12 cellular contexts compared by ENCODE assay signal in genomic region chr7:2572101-2572842, GRCh38. TPM values are rescaled to one million over a fixed set of nuclear protein-coding genes. Genes with fewer than 3 reads are reported as not detected.
DNase-seq lines count a peak whose midpoint lies in the region; ATAC-seq, FAIRE-seq and TF ChIP-seq lines count a peak whose summit lies in the region.
"Had no signal": no experiment of that assay in that cellular context is flagged by ENCODE, and none has a peak within 500 bp of the region (broad histone marks: within the 10 kb centered on the region; RNA-seq: fewer than 3 reads in every experiment).

No MANE protein-coding gene starts in this region.

- H2BK120ac ChIP-seq in mesenchymal stem cell (ENCODE audit: low read depth, low read length), result no peak overlapping the region

- H3K27me3 Mint-ChIP-seq in HFFc6 (ENCODE audit: insufficient read depth), result no peaks in the 10 kb centered on the region; the same call in 1 of the 2 replicates
- H3K27me3 Mint-ChIP-seq: effector memory CD8-positive, alpha-beta T cell; natural killer cell treated with Interleukin-12 subunit alpha and Interleukin-12 subunit beta and Interleukin-15 and Interleukin-18, amount 100 ng/mL, for 72 hours had no signal

- 58% methylated on average over 20 of the region's 22 CpGs for WGBS in K562 (ENCODE audit: insufficient coverage, low coverage, missing lambda C conversion rate)
- WGBS in mesenchymal stem cell, result 71% methylated on average over 19 of the region's 22 CpGs

- ATAC-seq in K562, result peak; percentile 56
- ATAC-seq in HG03442 (IDR thresholded peaks at IDR 0.05; ENCODE audit: unreplicated experiment), result no peak
- no peak for ATAC-seq in upper lobe of right lung
- ATAC-seq: effector memory CD8-positive, alpha-beta T cell; natural killer cell treated with Interleukin-12 subunit alpha and Interleukin-12 subunit beta and Interleukin-15 and Interleukin-18, amount 100 ng/mL, for 72 hours had no signal

- H3K9me3 Mint-ChIP-seq in HFFc6, result no peaks in the 10 kb centered on the region
- H3K9me3 Mint-ChIP-seq: effector memory CD8-positive, alpha-beta T cell; natural killer cell treated with Interleukin-12 subunit alpha and Interleukin-12 subunit beta and Interleukin-15 and Interleukin-18, amount 100 ng/mL, for 72 hours had no signal

- no peak overlapping the region for H2BK15ac ChIP-seq in mesenchymal stem cell (ENCODE audit: low read depth, poor library complexity, severe bottlenecking)

- peak overlapping the region; percentile 48; the same call in 1 of the 2 replicates for H3K27ac Mint-ChIP-seq in HFFc6
- H3K27ac Mint-ChIP-seq: effector memory CD8-positive, alpha-beta T cell; natural killer cell treated with Interleukin-12 subunit alpha and Interleukin-12 subunit beta and Interleukin-15 and Interleukin-18, amount 100 ng/mL, for 72 hours had no signal

- peak; percentile 87 for FAIRE-seq in K562 (lab: Jason Lieb, UNC)
- FAIRE-seq: TTC549 had no signal

- peaks cover 0 to 47% (median 3%) of the 10 kb centered on the region in 11 experiments; a peak in 10 of 22 replicates for H4K20me1 ChIP-seq in BLaER1 treated with 17β-estradiol and CSF1 and Interleukin-3, amounts not matched to agents 10 nM and 100 nM
- H4K20me1 ChIP-seq in K562 (replicated peaks; ENCODE audit: control insufficient read depth, insufficient read depth, low read length), result peaks cover 7% of the 10 kb centered on the region; the same call in 1 of the 2 replicates

- peak overlapping the region; percentile 82 for H4K8ac ChIP-seq in mesenchymal stem cell (ENCODE audit: low read length)

- H3K36me3 Mint-ChIP-seq in HFFc6 (ENCODE audit: low read depth), result peaks cover 16% of the 10 kb centered on the region
- H3K36me3 Mint-ChIP-seq: natural killer cell treated with Interleukin-12 subunit alpha and Interleukin-12 subunit beta and Interleukin-15 and Interleukin-18, amount 100 ng/mL, for 72 hours had no signal

- no peak overlapping the region for H4K91ac ChIP-seq in mesenchymal stem cell (ENCODE audit: low read length)

- no peak overlapping the region for H2BK12ac ChIP-seq in mesenchymal stem cell (ENCODE audit: low read length in 2 of 2)

- H3K14ac ChIP-seq in mesenchymal stem cell (ENCODE audit: low read length in 2 of 2), result no peak overlapping the region

- H3K4me1 ChIP-seq in BLaER1 treated with 17β-estradiol and CSF1 and Interleukin-3, amounts not matched to agents 10 nM and 100 nM, result peaks cover 43 to 86% (median 71%) of the 10 kb centered on the region in 10 experiments
- H3K4me1 ChIP-seq in K562 (replicated peaks in 1 of 2; ENCODE audit: control insufficient read depth in 2 of 2, insufficient read depth in 2 of 2, low read length in 2 of 2), result peaks cover 12 to 18% of the 10 kb centered on the region in 2 experiments; a peak in 4 of 5 replicates
- H3K4me1 ChIP-seq in mesenchymal stem cell (ENCODE audit: control insufficient read depth, insufficient read depth, low read depth, low read length), result peaks cover 16% of the 10 kb centered on the region
- H3K4me1 ChIP-seq in upper lobe of right lung, result peaks cover 7% of the 10 kb centered on the region

- intact Hi-C loops in K562 (cut with micrococcal nuclease) (no loop called here), upper lobe of right lung (cut with DNase I) (no loop called here)

- POLR2A ChIA-PET in K562 (lab: Yijun Ruan, JAX), result interaction anchor here (0.6 kb wide), 1 partner anchor 71 kb away, joined by 3 read pairs; no protein-coding TSS in a partner anchor
- POLR2A ChIA-PET in GM10248 (lab: Yijun Ruan, JAX), result no interaction called here

- no TSS peak for BruUV-seq in K562 (replicated peaks; lab: Mats Ljungman, UMichigan)

- TF ChIP-seq POLR2A in K562 (conservative IDR thresholded peaks at IDR 0.05), result no peak

- H3K79me1 ChIP-seq in mesenchymal stem cell (replicated peaks; ENCODE audit: low read length, poor library complexity, severe bottlenecking), result peaks cover 33% of the 10 kb centered on the region

- H3K4me2 ChIP-seq in BLaER1 treated with 17β-estradiol and CSF1 and Interleukin-3, amounts not matched to agents 10 nM and 100 nM, result peak overlapping the region in 10 of 11 experiments; percentile 9 to 97 (median 89); a peak in 20 of 22 replicates
- H3K4me2 ChIP-seq in K562 (ENCODE audit: insufficient read depth, low read length) (peak overlapping the region; percentile 31), mesenchymal stem cell (ENCODE audit: low read length, poor library complexity, severe bottlenecking) (peak overlapping the region; percentile 46)

- no peak overlapping the region for H3K27ac ChIP-seq in BLaER1 treated with 17β-estradiol and CSF1 and Interleukin-3, amounts not matched to agents 10 nM and 100 nM
- peak overlapping the region; percentile 31; the same call in 2 of the 3 replicates for H3K27ac ChIP-seq in K562 (ENCODE audit: extremely low read depth, low read depth, low read length)
- H3K27ac ChIP-seq in mesenchymal stem cell (ENCODE audit: low read length, poor library complexity, severe bottlenecking), result peak overlapping the region; percentile 13
- H3K27ac ChIP-seq in upper lobe of right lung, result no peak overlapping the region

- TF ChIP-seq RAD21 in K562 (CRISPR knock-in tag; conservative IDR thresholded peaks at IDR 0.05 in 1 of 2, IDR thresholded peaks at IDR 0.05 in 1 of 2), result no peak

- no peak overlapping the region for H3K23ac ChIP-seq in mesenchymal stem cell (ENCODE audit: low read length in 2 of 2)

- peaks cover 0 to 41% (median 0%) of the 10 kb centered on the region in 11 experiments; a peak in 5 of 22 replicates for H3K27me3 ChIP-seq in BLaER1 treated with 17β-estradiol and CSF1 and Interleukin-3, amounts not matched to agents 10 nM and 100 nM
- H3K27me3 ChIP-seq in K562 (ENCODE audit: control insufficient read depth in 2 of 2, insufficient read depth in 2 of 2, low read length in 2 of 2) (no peaks in the 10 kb centered on the region), mesenchymal stem cell (ENCODE audit: control insufficient read depth in 1 of 2, insufficient read depth in 1 of 2, low read length in 2 of 2) (no peaks in the 10 kb centered on the region), upper lobe of right lung (no peaks in the 10 kb centered on the region)

- no peak overlapping the region for H3K4ac ChIP-seq in mesenchymal stem cell (ENCODE audit: low read depth in 1 of 2, low read length in 2 of 2)

- in situ Hi-C loops in K562 (cut with MboI), result no loop called here

- CTCF ChIA-PET in K562 (lab: Yijun Ruan, JAX; ENCODE audit: low intra/inter-chr PET ratio) (no interaction called here), GM10248 (lab: Yijun Ruan, JAX) (interaction anchor here (1.2 kb wide), 1 partner anchor 12 kb away, joined by 4 read pairs; no protein-coding TSS in a partner anchor)

- H3K9me1 ChIP-seq in K562 (ENCODE audit: control insufficient read depth, insufficient read depth, low read length), result no peaks in the 10 kb centered on the region

- no peak for TF ChIP-seq CTCF in HFFc6 (IDR thresholded peaks at IDR 0.05)
- TF ChIP-seq CTCF in K562 (IDR thresholded peaks at IDR 0.05 in 2 of 3, conservative IDR thresholded peaks at IDR 0.05 in 1 of 3; ENCODE audit: insufficient read depth in 2 of 3, low read depth in 1 of 3, low read length in 3 of 3), result no peak
- no peak for TF ChIP-seq CTCF in GM10248 (IDR thresholded peaks at IDR 0.05; ENCODE audit: control extremely low read depth, extremely low read depth, low read depth, missing control alignments)
- TF ChIP-seq CTCF in upper lobe of right lung (IDR thresholded peaks at IDR 0.05), result no peak

- H3K18ac ChIP-seq in mesenchymal stem cell (ENCODE audit: low read depth in 1 of 2, low read length in 2 of 2), result peak overlapping the region; percentile 52 to 71

- no peak overlapping the region for H3K4me3 ChIP-seq in BLaER1 treated with 17β-estradiol and CSF1 and Interleukin-3, amounts not matched to agents 10 nM and 100 nM
- no peak overlapping the region for H3K4me3 ChIP-seq in K562
- H3K4me3 ChIP-seq in mesenchymal stem cell (ENCODE audit: insufficient read depth in 1 of 2, low read depth in 1 of 2, low read length in 2 of 2), result no peak overlapping the region
- H3K4me3 ChIP-seq in upper lobe of right lung, result no peak overlapping the region

- peak overlapping the region; percentile 66; the same call in 1 of the 2 replicates for H2AFZ ChIP-seq in K562 (ENCODE audit: low read depth, low read length)
- H2AFZ ChIP-seq in mesenchymal stem cell (ENCODE audit: low read depth, low read length), result no peak overlapping the region

- TF ChIP-seq EP300 in K562 (IDR thresholded peaks at IDR 0.05; ENCODE audit: low read length), result no peak

- no peak overlapping the region for H3K9ac ChIP-seq in BLaER1 treated with 17β-estradiol and CSF1 and Interleukin-3, amounts not matched to agents 10 nM and 100 nM
- H3K9ac ChIP-seq in K562 (ENCODE audit: insufficient read depth in 1 of 2, low read depth in 2 of 2, low read length in 2 of 2) (peak overlapping the region; percentile 3 to 82; a peak in 3 of 4 replicates), mesenchymal stem cell (ENCODE audit: low read length) (no peak overlapping the region)

- H3K9me3 ChIP-seq in BLaER1 treated with 17β-estradiol and CSF1 and Interleukin-3, amounts not matched to agents 10 nM and 100 nM (replicated peaks in 1 of 11), result no peaks in the 10 kb centered on the region
- H3K9me3 ChIP-seq in K562 (replicated peaks; ENCODE audit: control insufficient read depth, insufficient read depth, low read depth, low read length), result no peaks in the 10 kb centered on the region
- H3K9me3 ChIP-seq in mesenchymal stem cell (ENCODE audit: control insufficient read depth, low read length), result no peaks in the 10 kb centered on the region
- H3K9me3 ChIP-seq in upper lobe of right lung, result no peaks in the 10 kb centered on the region

- no peak for DNase-seq in HFFc6
- DNase-seq in K562 (ENCODE audit: extremely low read depth in 1 of 4, low spot score in 3 of 4), result peak; percentile 58 to 77 (median 66)
- peak; percentile 79 for DNase-seq in mesenchymal stem cell
- no peak for DNase-seq in GM10248 (ENCODE audit: extremely low spot score)
- DNase-seq in upper lobe of right lung, result no peak
- no peak for DNase-seq in cortex of kidney (lab: John Stamatoyannopoulos, UW)
- DNase-seq: effector memory CD8-positive, alpha-beta T cell; NCI-H1694 had no signal

- H2BK5ac ChIP-seq in mesenchymal stem cell (ENCODE audit: low read depth, low read length, poor library complexity, severe bottlenecking), result no peak overlapping the region

- H3K4me3 Mint-ChIP-seq in HFFc6, result no peak overlapping the region
- H3K4me3 Mint-ChIP-seq: effector memory CD8-positive, alpha-beta T cell; natural killer cell treated with Interleukin-12 subunit alpha and Interleukin-12 subunit beta and Interleukin-15 and Interleukin-18, amount 100 ng/mL, for 72 hours had no signal

- peaks cover 25% of the 10 kb centered on the region for H3K4me1 Mint-ChIP-seq in HFFc6 (ENCODE audit: low read depth)

- no peak overlapping the region for H2AK5ac ChIP-seq in mesenchymal stem cell (ENCODE audit: low read length, severe bottlenecking)

- H3K36me3 ChIP-seq in BLaER1 treated with 17β-estradiol and CSF1 and Interleukin-3, amounts not matched to agents 10 nM and 100 nM, result peaks cover 0 to 35% (median 0%) of the 10 kb centered on the region in 11 experiments; a peak in 5 of 22 replicates
- peaks cover 9% of the 10 kb centered on the region; the same call in 1 of the 3 replicates for H3K36me3 ChIP-seq in K562 (ENCODE audit: control insufficient read depth, insufficient read depth, low read length)
- peaks cover 48 to 58% of the 10 kb centered on the region in 2 experiments for H3K36me3 ChIP-seq in mesenchymal stem cell (ENCODE audit: control insufficient read depth in 1 of 2, insufficient read depth in 2 of 2, low read depth in 1 of 2, low read length in 2 of 2)
- peaks cover 24% of the 10 kb centered on the region for H3K36me3 ChIP-seq in upper lobe of right lung

- no peaks in the 10 kb centered on the region for H3K79me2 ChIP-seq in K562 (ENCODE audit: control insufficient read depth, insufficient read depth, low read length)

RNA-seq across cellular contexts. Expression of gene IQCE, which starts 13.5 kb away (rescaled TPM):
- total RNA-seq in HFFc6 (2021; fragmentation: NEBNext Ultra II Directional; extraction: Animal tissue kit (Norgen Biotek cat#: 25700)), result 10 to 100 TPM; 14.9 to 18.1 (median 17.0) TPM
- total RNA-seq in K562 (2011; cell fraction: chromatin; rRNA removed; ENCODE audit: low replicate concordance), result 26.8 and 52.1 TPM in 2 replicates
- 20.3 and 21.5 TPM in 2 replicates for total RNA-seq in K562 (2011; cell fraction: nucleolus; rRNA removed)
- total RNA-seq in K562 (2011; cell fraction: nucleoplasm; rRNA removed), result 22.9 and 30.8 TPM in 2 replicates
- total RNA-seq in K562 (2014; rRNA removed) (7.2 and 8.5 TPM in 2 replicates), K562 (2014; rRNA removed; fragmentation: Illumina TruSeq; extraction: Trizol) (1.7 and 3.5 TPM in 2 replicates), K562 (2015; rRNA removed; fragmentation: Illumina TruSeq; extraction: Trizol) (3.7 and 4.2 TPM in 2 replicates), K562 (2021) (7.8 and 8.7 TPM in 2 replicates), upper lobe of right lung (22.2 TPM)
- polyA plus RNA-seq in K562 (2011; rRNA removed) (3.2 and 5.0 TPM in 2 replicates), K562 (2014; fragmentation: Illumina TruSeq; extraction: Trizol) (4.4 and 6.5 TPM in 2 replicates), K562 (2014; fragmentation: Nextera tagmentation; extraction: Ambion mirVana) (under 1 TPM; 0.18 to 0.28 TPM), K562 (2014; rRNA removed) (5.1 and 6.1 TPM in 2 replicates)
- polyA plus RNA-seq in K562 (2011; cell fraction: cytosol; rRNA removed), result 2.3 and 3.0 TPM in 2 replicates
- polyA plus RNA-seq in K562 (2011; cell fraction: nucleus; rRNA removed), result 12.8 and 18.1 TPM in 2 replicates
- polyA plus RNA-seq in K562 (2012), result 5.3 and 7.0 TPM in 2 replicates
- polyA minus RNA-seq in K562 (2011; rRNA and poly(A)+ RNA removed), result 3.7 and 4.7 TPM in 2 replicates
- 3.9 and 4.8 TPM in 2 replicates for polyA minus RNA-seq in K562 (2011; cell fraction: cytosol; rRNA and poly(A)+ RNA removed)
- polyA minus RNA-seq in K562 (2011; cell fraction: nucleus; rRNA and poly(A)+ RNA removed), result 5.5 and 5.9 TPM in 2 replicates
- polyA plus RNA-seq in mesenchymal stem cell (2013, experiment 1 of 2), result 10.2 TPM
- 10.0 TPM for polyA plus RNA-seq in mesenchymal stem cell (2013, experiment 2 of 2)

RNA-seq across cellular contexts. Expression of gene BRAT1, which starts 16.9 kb away (rescaled TPM):
- 10 to 100 TPM; 21.3 to 26.0 (median 23.3) TPM for total RNA-seq in HFFc6 (2021; fragmentation: NEBNext Ultra II Directional; extraction: Animal tissue kit (Norgen Biotek cat#: 25700))
- total RNA-seq in K562 (2011; cell fraction: chromatin; rRNA removed; ENCODE audit: low replicate concordance), result 18.7 and 76.7 TPM in 2 replicates
- 75.9 and 80.0 TPM in 2 replicates for total RNA-seq in K562 (2011; cell fraction: nucleolus; rRNA removed)
- total RNA-seq in K562 (2011; cell fraction: nucleoplasm; rRNA removed), result 35.8 and 37.1 TPM in 2 replicates
- total RNA-seq in K562 (2014; rRNA removed), result 48.2 and 53.8 TPM in 2 replicates
- total RNA-seq in K562 (2014; rRNA removed; fragmentation: Illumina TruSeq; extraction: Trizol), result 1.9 and 3.7 TPM in 2 replicates
- 14.6 and 17.4 TPM in 2 replicates for total RNA-seq in K562 (2015; rRNA removed; fragmentation: Illumina TruSeq; extraction: Trizol)
- total RNA-seq in K562 (2021), result 49.6 and 49.8 TPM in 2 replicates
- polyA plus RNA-seq in K562 (2011; rRNA removed), result 10.5 and 23.7 TPM in 2 replicates
- polyA plus RNA-seq in K562 (2011; cell fraction: cytosol; rRNA removed), result 14.1 and 48.2 TPM in 2 replicates
- polyA plus RNA-seq in K562 (2011; cell fraction: nucleus; rRNA removed), result 84.7 and 142 TPM in 2 replicates
- 37.7 and 38.8 TPM in 2 replicates for polyA plus RNA-seq in K562 (2012)
- 5.8 and 20.3 TPM in 2 replicates for polyA plus RNA-seq in K562 (2014; fragmentation: Illumina TruSeq; extraction: Trizol)
- polyA plus RNA-seq in K562 (2014; fragmentation: Nextera tagmentation; extraction: Ambion mirVana), result under 1 TPM; 0.13 to 0.31 TPM
- 35.3 and 39.1 TPM in 2 replicates for polyA plus RNA-seq in K562 (2014; rRNA removed)
- 3.2 and 7.4 TPM in 2 replicates for polyA minus RNA-seq in K562 (2011; rRNA and poly(A)+ RNA removed)
- polyA minus RNA-seq in K562 (2011; cell fraction: cytosol; rRNA and poly(A)+ RNA removed), result 27.3 and 27.9 TPM in 2 replicates
- polyA minus RNA-seq in K562 (2011; cell fraction: nucleus; rRNA and poly(A)+ RNA removed), result 22.2 and 25.0 TPM in 2 replicates
- polyA plus RNA-seq in mesenchymal stem cell (2013, experiment 1 of 2), result 10.5 TPM
- 10.6 TPM for polyA plus RNA-seq in mesenchymal stem cell (2013, experiment 2 of 2)
- total RNA-seq in upper lobe of right lung, result 24.1 TPM

RNA-seq across cellular contexts. Expression of gene LFNG, which starts 52.7 kb away (rescaled TPM):
- total RNA-seq in HFFc6 (2021; fragmentation: NEBNext Ultra II Directional; extraction: Animal tissue kit (Norgen Biotek cat#: 25700)), result 10 to 100 TPM in 2 of 6 experiments, 1 to 10 TPM in 4; 8.6 to 11.7 (median 9.6) TPM
- 0.76 and 4.3 TPM in 2 replicates for total RNA-seq in K562 (2011; cell fraction: chromatin; rRNA removed; ENCODE audit: low replicate concordance)
- 3.6 and 4.7 TPM in 2 replicates for total RNA-seq in K562 (2011; cell fraction: nucleolus; rRNA removed)
- total RNA-seq in K562 (2011; cell fraction: nucleoplasm; rRNA removed), result 2.0 and 2.1 TPM in 2 replicates
- total RNA-seq in K562 (2014; rRNA removed) (0.49 and 0.73 TPM in 2 replicates), K562 (2014; rRNA removed; fragmentation: Illumina TruSeq; extraction: Trizol) (0.18 and 0.22 TPM in 2 replicates), K562 (2015; rRNA removed; fragmentation: Illumina TruSeq; extraction: Trizol) (0.25 and 0.30 TPM in 2 replicates), K562 (2021) (0.81 and 0.89 TPM in 2 replicates), upper lobe of right lung (35.4 TPM)
- polyA plus RNA-seq in K562 (2011; rRNA removed) (0.86 and 1.2 TPM in 2 replicates), K562 (2014; fragmentation: Illumina TruSeq; extraction: Trizol) (0.24 and 0.39 TPM in 2 replicates), K562 (2014; fragmentation: Nextera tagmentation; extraction: Ambion mirVana) (under 1 TPM in 1 of 2 experiments, not detected in 1; 0.03 TPM), K562 (2014; rRNA removed) (0.25 and 0.28 TPM in 2 replicates)
- polyA plus RNA-seq in K562 (2011; cell fraction: cytosol; rRNA removed), result 1.4 and 2.5 TPM in 2 replicates
- 4.7 and 6.5 TPM in 2 replicates for polyA plus RNA-seq in K562 (2011; cell fraction: nucleus; rRNA removed)
- 0.43 and 0.47 TPM in 2 replicates for polyA plus RNA-seq in K562 (2012)
- 0.45 and 0.49 TPM in 2 replicates for polyA minus RNA-seq in K562 (2011; rRNA and poly(A)+ RNA removed)
- 0.91 and 1.0 TPM in 2 replicates for polyA minus RNA-seq in K562 (2011; cell fraction: cytosol; rRNA and poly(A)+ RNA removed)
- 3.6 and 3.8 TPM in 2 replicates for polyA minus RNA-seq in K562 (2011; cell fraction: nucleus; rRNA and poly(A)+ RNA removed)
- polyA plus RNA-seq in mesenchymal stem cell (2013, experiment 1 of 2), result 0.22 TPM
- polyA plus RNA-seq in mesenchymal stem cell (2013, experiment 2 of 2), result 0.21 TPM

RNA-seq across cellular contexts. Expression of gene TTYH3, which starts 59.5 kb away (rescaled TPM):
- total RNA-seq in HFFc6 (2021; fragmentation: NEBNext Ultra II Directional; extraction: Animal tissue kit (Norgen Biotek cat#: 25700)), result 100 to 1,000 TPM; 117 to 147 (median 123) TPM
- total RNA-seq in K562 (2011; cell fraction: chromatin; rRNA removed; ENCODE audit: low replicate concordance), result 4.3 and 18.5 TPM in 2 replicates
- 13.6 and 17.2 TPM in 2 replicates for total RNA-seq in K562 (2011; cell fraction: nucleolus; rRNA removed)
- total RNA-seq in K562 (2011; cell fraction: nucleoplasm; rRNA removed), result 8.4 and 9.7 TPM in 2 replicates
- total RNA-seq in K562 (2014; rRNA removed) (1.4 and 1.5 TPM in 2 replicates), K562 (2014; rRNA removed; fragmentation: Illumina TruSeq; extraction: Trizol) (0.06 and 0.11 TPM in 2 replicates), K562 (2015; rRNA removed; fragmentation: Illumina TruSeq; extraction: Trizol) (0.62 and 0.79 TPM in 2 replicates), K562 (2021) (4.9 and 5.5 TPM in 2 replicates), upper lobe of right lung (48.8 TPM)
- polyA plus RNA-seq in K562 (2011; rRNA removed) (1.7 and 4.5 TPM in 2 replicates), K562 (2014; fragmentation: Illumina TruSeq; extraction: Trizol) (1.1 and 2.0 TPM in 2 replicates), K562 (2014; fragmentation: Nextera tagmentation; extraction: Ambion mirVana) (under 1 TPM; 0.01 to 0.04 TPM), K562 (2014; rRNA removed) (1.1 and 1.9 TPM in 2 replicates)
- 2.7 and 5.1 TPM in 2 replicates for polyA plus RNA-seq in K562 (2011; cell fraction: cytosol; rRNA removed)
- polyA plus RNA-seq in K562 (2011; cell fraction: nucleus; rRNA removed), result 13.6 and 13.8 TPM in 2 replicates
- polyA plus RNA-seq in K562 (2012), result 3.5 and 7.4 TPM in 2 replicates
- 0.96 and 1.1 TPM in 2 replicates for polyA minus RNA-seq in K562 (2011; rRNA and poly(A)+ RNA removed)
- polyA minus RNA-seq in K562 (2011; cell fraction: cytosol; rRNA and poly(A)+ RNA removed), result 5.5 and 6.6 TPM in 2 replicates
- 5.7 and 5.9 TPM in 2 replicates for polyA minus RNA-seq in K562 (2011; cell fraction: nucleus; rRNA and poly(A)+ RNA removed)
- 198 TPM for polyA plus RNA-seq in mesenchymal stem cell (2013, experiment 1 of 2)
- 194 TPM for polyA plus RNA-seq in mesenchymal stem cell (2013, experiment 2 of 2)

Comparison
In these comparisons a context has a peak if more than half of its experiments do, and no peak if none do; other contexts are left out.
1. H3K27ac ChIP-seq: peak in K562 (single experiment) and mesenchymal stem cell (single experiment); none in BLaER1 treated with 17β-estradiol and CSF1 and Interleukin-3, amounts not matched to agents 10 nM and 100 nM (0 of 11) and upper lobe of right lung (single experiment).
2. H3K4me2 ChIP-seq: peak in every context shown above with its lines; median percentile 89 in BLaER1 treated with 17β-estradiol and CSF1 and Interleukin-3, amounts not matched to agents 10 nM and 100 nM; 46 in mesenchymal stem cell; 31 in K562.
3. H3K9ac ChIP-seq: peak in K562 (2 of 2); none in BLaER1 treated with 17β-estradiol and CSF1 and Interleukin-3, amounts not matched to agents 10 nM and 100 nM (0 of 11) and mesenchymal stem cell (single experiment).
4. DNase-seq: peak in K562 (4 of 4) and mesenchymal stem cell (single experiment); none in HFFc6 (single experiment), GM10248 (single experiment), upper lobe of right lung (single experiment) and cortex of kidney (single experiment).